8 cellular contexts compared by ENCODE assay signal in the genomic region with DNA sequence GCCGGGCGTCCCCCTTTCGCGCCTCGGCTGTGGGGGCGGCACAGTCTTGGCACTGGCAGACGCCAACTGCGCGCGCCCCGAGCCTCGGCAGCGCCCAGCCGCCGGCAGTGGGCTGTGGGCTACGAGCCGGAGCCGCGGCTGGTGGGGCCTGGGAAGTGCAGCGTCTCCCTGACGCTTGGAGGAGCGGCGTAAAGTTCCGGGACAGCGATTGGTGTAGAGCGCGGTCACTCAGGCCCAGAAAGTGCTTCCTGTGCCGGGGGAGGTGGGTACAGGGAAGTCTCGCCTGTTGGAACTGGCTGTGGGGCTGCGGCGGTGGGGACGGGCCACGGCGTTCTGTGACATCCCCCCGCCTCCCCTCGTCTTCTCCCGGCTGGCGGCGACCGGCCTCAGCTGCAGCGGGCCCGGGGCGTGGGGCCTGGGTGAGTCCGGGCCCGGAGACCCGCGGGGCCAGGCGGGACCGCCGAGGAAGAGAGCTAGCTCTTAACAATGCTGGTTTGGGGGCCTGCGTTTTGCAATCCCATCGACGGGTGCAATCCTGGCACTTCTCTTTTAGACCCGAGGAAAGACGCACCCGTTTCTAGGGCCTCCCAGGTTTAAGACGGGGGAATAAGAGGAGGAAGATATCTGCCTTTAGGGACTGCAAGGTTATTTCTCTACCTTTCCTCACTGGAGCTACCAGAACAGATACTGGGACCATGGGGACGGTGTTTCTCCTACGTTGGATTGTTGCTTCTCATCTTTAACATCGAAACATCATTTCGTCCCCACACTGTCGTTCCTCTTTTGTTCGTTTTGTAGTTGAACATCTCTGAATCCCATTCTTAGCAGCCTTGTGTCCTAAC. TPM values are rescaled to one million over a fixed set of nuclear protein-coding genes. Genes with fewer than 3 reads are reported as not detected.
A peak's percentile ranks its signal among the peaks of the same experiment; 100 is the strongest.
DNase-seq lines count a peak whose midpoint lies in the region; ATAC-seq and TF ChIP-seq lines count a peak whose summit lies in the region.

TSS of gene RWDD4 (minus strand) at position 157 of the 842 bp plus-strand sequence. CDS start 233 bp downstream, outside the sequence.
TSS of gene TRAPPC11 (plus strand) at position 265 of the 842 bp plus-strand sequence. CDS start 4,575 bp downstream, outside the sequence.

- H3K4me3 ChIP-seq in H7 (ENCODE audit: insufficient read depth, low read depth, low read length) (peak within 1 kb of the TSS; percentile 72), fibroblast of the aortic adventitia (ENCODE audit: low read depth, low read length) (peak within 1 kb of the TSS; percentile 91)

- peak within 1 kb of the TSS; percentile 96 for H3K27ac Mint-ChIP-seq in nephron progenitor cell
- peak within 1 kb of the TSS; percentile 95 to 98 for H3K27ac Mint-ChIP-seq in stimulated activated naive CD8-positive, alpha-beta T cell treated with anti-CD3 and anti-CD28 coated beads, Interleukin-15, amount 100 ng/mL, for 72 hours

- H3K27me3 ChIP-seq in H7 (ENCODE audit: control insufficient read depth, insufficient read depth, low read length) = no peaks in the 10 kb centered on the region

- H3K27me3 Mint-ChIP-seq in nephron progenitor cell (ENCODE audit: low read depth, poor library complexity) = no peaks in the 10 kb centered on the region
- no peaks in the 10 kb centered on the region for H3K27me3 Mint-ChIP-seq in stimulated activated naive CD8-positive, alpha-beta T cell treated with anti-CD3 and anti-CD28 coated beads, Interleukin-15, amount 100 ng/mL, for 72 hours

- no peaks in the 10 kb centered on the region for H3K36me3 ChIP-seq in H7 (replicated peaks; ENCODE audit: control insufficient read depth, insufficient read depth, low read length)

- H3K4me3 Mint-ChIP-seq in nephron progenitor cell = peak within 1 kb of the TSS; percentile 94
- H3K4me3 Mint-ChIP-seq in stimulated activated naive CD8-positive, alpha-beta T cell treated with anti-CD3 and anti-CD28 coated beads, Interleukin-15, amount 100 ng/mL, for 72 hours = peak within 1 kb of the TSS; percentile 84 to 89

- DNase-seq in G401 (ENCODE audit: low spot score) (peak; percentile 99), H7 (peak; percentile 98), M059J (ENCODE audit: low read depth) (peak; percentile 96), SHP77 (lab: John Stamatoyannopoulos, UW) (peak; percentile 82 to 83), fibroblast of the aortic adventitia (ENCODE audit: low read depth) (peak; percentile 99), nephron progenitor cell (peak; percentile 97)
- DNase-seq in activated effector memory CD4-positive, alpha-beta T cell treated with anti-CD3 and anti-CD28 coated beads, Interleukin-2, amount 50 U/mL, for 16 hours = peak; percentile 98
- DNase-seq in stimulated activated naive CD8-positive, alpha-beta T cell treated with anti-CD3 and anti-CD28 coated beads, Interleukin-15, amount 100 ng/mL, for 72 hours = peak; percentile 94 to 97

- H3K9me3 Mint-ChIP-seq in nephron progenitor cell = no peaks in the 10 kb centered on the region
- no peaks in the 10 kb centered on the region for H3K9me3 Mint-ChIP-seq in stimulated activated naive CD8-positive, alpha-beta T cell treated with anti-CD3 and anti-CD28 coated beads, Interleukin-15, amount 100 ng/mL, for 72 hours

- H3K36me3 Mint-ChIP-seq in nephron progenitor cell (ENCODE audit: low read depth) = peaks cover 21% of the 10 kb centered on the region

- peak; percentile 99 for ATAC-seq in stimulated activated naive CD8-positive, alpha-beta T cell treated with anti-CD3 and anti-CD28 coated beads, Interleukin-15, amount 100 ng/mL, for 72 hours

- TF ChIP-seq CTCF in fibroblast of the aortic adventitia (IDR thresholded peaks at IDR 0.05; ENCODE audit: insufficient read depth, low read length) = peak; percentile 41
- no peak for TF ChIP-seq CTCF in nephron progenitor cell (IDR thresholded peaks at IDR 0.05)

- in situ Hi-C loops in G401 (cut with HindIII; ENCODE audit: low sequenced_read_pairs) = no loop called here

- H3K4me1 Mint-ChIP-seq in nephron progenitor cell = peaks cover 27% of the 10 kb centered on the region
- H3K4me1 Mint-ChIP-seq in stimulated activated naive CD8-positive, alpha-beta T cell treated with anti-CD3 and anti-CD28 coated beads, Interleukin-15, amount 100 ng/mL, for 72 hours = peaks cover 32% of the 10 kb centered on the region

RNA-seq across cellular contexts. Expression of gene RWDD4, which starts in this region (rescaled TPM):
- 39.8 and 44.5 TPM in 2 replicates for total RNA-seq in G401 (2014; rRNA removed; shearing (Covaris generic))
- 20.5 and 29.1 TPM in 2 replicates for total RNA-seq in H7 (2014; rRNA removed; shearing (Covaris generic))
- 20.7 and 31.2 TPM in 2 replicates for total RNA-seq in M059J (2014; rRNA removed; shearing (Covaris generic))
- total RNA-seq in fibroblast of the aortic adventitia (ENCODE audit: low replicate concordance) = 10.0 and 43.7 TPM in 2 replicates

RNA-seq across cellular contexts. Expression of gene TRAPPC11, which starts in this region (rescaled TPM):
- 35.6 and 50.2 TPM in 2 replicates for total RNA-seq in G401 (2014; rRNA removed; shearing (Covaris generic))
- total RNA-seq in H7 (2014; rRNA removed; shearing (Covaris generic)) = 27.1 and 43.0 TPM in 2 replicates
- total RNA-seq in M059J (2014; rRNA removed; shearing (Covaris generic)) = 15.4 and 24.6 TPM in 2 replicates
- total RNA-seq in fibroblast of the aortic adventitia (ENCODE audit: low replicate concordance) = 51.5 and 319 TPM in 2 replicates

Comparison
In these comparisons a context has a peak if more than half of its experiments do, and no peak if none do; other contexts are left out.
1. Peak in every context shown above with its lines: DNase-seq, ATAC-seq and H3K4me3 ChIP-seq.